Comparison of ENCODE assay signal across 8 cellular contexts in the genomic region with DNA sequence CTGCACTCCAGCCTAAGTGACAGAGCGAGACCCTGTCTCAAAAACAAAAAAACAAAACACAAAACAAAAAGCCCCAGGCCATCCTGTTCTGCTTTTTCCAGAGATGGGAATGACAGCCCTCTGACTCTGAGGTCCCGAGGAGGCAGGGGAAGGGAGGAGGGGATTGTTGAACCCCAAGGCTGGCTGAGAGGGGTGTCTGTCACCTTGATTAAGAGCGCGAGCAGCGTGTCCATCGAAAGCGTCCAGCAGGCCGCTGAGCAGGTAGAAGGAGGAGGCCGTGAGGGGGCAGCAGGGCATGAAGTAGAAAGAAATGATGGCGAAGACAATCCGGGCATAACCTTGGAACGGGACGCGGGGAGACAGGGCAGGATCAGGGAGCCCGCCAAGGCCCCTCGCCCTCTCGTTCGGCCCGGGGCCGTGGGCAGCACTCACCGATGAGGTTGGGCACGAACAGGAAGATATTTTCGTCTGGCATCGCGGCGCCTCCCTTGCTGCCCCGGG. TPM values are rescaled to one million over a fixed set of nuclear protein-coding genes. Genes with fewer than 3 reads are reported as not detected.
DNase-seq lines count a peak whose midpoint lies in the region; ATAC-seq, FAIRE-seq and TF ChIP-seq lines count a peak whose summit lies in the region.

No MANE protein-coding gene starts in this region.

- TF ChIP-seq POLR2A in H54 (IDR thresholded peaks at IDR 0.05; ENCODE audit: low read depth, low read length) = no peak

- peak; percentile 37 for DNase-seq in NCI-H82 (lab: John Stamatoyannopoulos, UW)
- no peak for DNase-seq in NCI-H82 treated with DMSO at 0.1 percent for 48 hours (lab: John Stamatoyannopoulos, UW; ENCODE audit: unreplicated experiment)
- DNase-seq in LNCaP clone FGC (ENCODE audit: low read depth) = no peak
- DNase-seq in MCF 10A (ENCODE audit: unreplicated experiment) = peak; percentile 33
- peak; percentile 72 for DNase-seq in left kidney (ENCODE audit: low read depth, low spot score)
- DNase-seq in H54 (ENCODE audit: insufficient read length, low spot score) = no peak

- peaks cover 0 to 32% (median 29%) of the 10 kb centered on the region in 5 donors for H3K36me3 ChIP-seq in subcutaneous abdominal adipose tissue (ENCODE audit: control insufficient read depth in 5 of 5, insufficient read depth in 5 of 5, low read length in 5 of 5)

- CTCF ChIA-PET in MCF 10A (lab: Yijun Ruan, JAX) = interaction anchor here (0.7 to 0.8 kb wide), 4 partner anchors 55 to 229 kb away, joined by 3 to 4 read pairs (median 3); no protein-coding TSS in a partner anchor

- H3K9me3 ChIP-seq in subcutaneous abdominal adipose tissue (ENCODE audit: control insufficient read depth in 5 of 5, low read length in 5 of 5) = no peaks in the 10 kb centered on the region

- H3K27me3 ChIP-seq in subcutaneous abdominal adipose tissue (ENCODE audit: control insufficient read depth in 5 of 5, insufficient read depth in 4 of 5, low read length in 5 of 5) = peaks cover 0 to 2% (median 0%) of the 10 kb centered on the region in 5 donors

- H3K4me3 Mint-ChIP-seq in MCF 10A (ENCODE audit: unreplicated experiment) = peak overlapping the region; percentile 99

- POLR2A ChIA-PET in MCF 10A (lab: Yijun Ruan, JAX) = interaction anchor here (0.6 to 2.8 kb wide), 10 partner anchors 9 to 944 kb away, joined by 3 to 23 read pairs (median 6); a partner anchor contains a TSS

- no peaks in the 10 kb centered on the region for H3K27me3 Mint-ChIP-seq in MCF 10A (ENCODE audit: insufficient read depth, unreplicated experiment)

- H3K36me3 Mint-ChIP-seq in MCF 10A (ENCODE audit: insufficient read depth, unreplicated experiment) = peaks cover 33% of the 10 kb centered on the region

- peak overlapping the region; percentile 96 for H3K27ac ChIP-seq in subcutaneous abdominal adipose tissue (ENCODE audit: low read depth, low read length)

- H3K4me3 ChIP-seq in LNCaP clone FGC (ENCODE audit: low read depth, low read length) (peak overlapping the region; percentile 89), subcutaneous abdominal adipose tissue (ENCODE audit: low read depth in 1 of 5, low read length in 5 of 5) (peak overlapping the region; percentile 84 to 93 (median 87))

- peak overlapping the region in 4 of 5 donors; percentile 86 to 95 (median 90) for H3K9ac ChIP-seq in subcutaneous abdominal adipose tissue (ENCODE audit: low read length in 5 of 5)

- intact Hi-C loops in MCF 10A (cut with micrococcal nuclease) = loop anchor here (2.0 to 5.0 kb wide), 4 partner anchors 40 to 158 kb away; a partner anchor contains a TSS

- TSS peak; percentile 61 for BruUV-seq in MCF 10A (replicated peaks; lab: Mats Ljungman, UMichigan)

- FAIRE-seq in H54 (lab: Jason Lieb, UNC) = no peak

- H3K27ac Mint-ChIP-seq in MCF 10A (ENCODE audit: low read depth, unreplicated experiment) = peak overlapping the region; percentile 99

- ATAC-seq in GM21825 (IDR thresholded peaks at IDR 0.05; ENCODE audit: unreplicated experiment) = no peak

- peaks cover 14% of the 10 kb centered on the region for H3K4me1 Mint-ChIP-seq in MCF 10A (ENCODE audit: insufficient read depth, unreplicated experiment)

- no peaks in the 10 kb centered on the region for H3K9me3 Mint-ChIP-seq in MCF 10A (ENCODE audit: unreplicated experiment)

- H3K4me1 ChIP-seq in subcutaneous abdominal adipose tissue (ENCODE audit: control insufficient read depth in 5 of 5, insufficient read depth in 5 of 5, low read length in 5 of 5) = peaks cover 5 to 33% (median 24%) of the 10 kb centered on the region in 5 donors

- TF ChIP-seq CTCF in LNCaP clone FGC (IDR thresholded peaks at IDR 0.05; ENCODE audit: control insufficient read depth, extremely low read depth, insufficient read depth) = peak; percentile 30
- TF ChIP-seq CTCF in MCF 10A (IDR thresholded peaks at IDR 0.05; ENCODE audit: unreplicated experiment) = no peak

RNA-seq across cellular contexts. Expression of a gene that starts 0.6 kb away (rescaled TPM):
- 41.3 and 42.7 TPM in 2 replicates for total RNA-seq in MCF 10A (2022)

RNA-seq across cellular contexts. Expression of a gene that starts 36.9 kb away (rescaled TPM):
- total RNA-seq in MCF 10A (2022) = 1.9 and 3.2 TPM in 2 replicates

RNA-seq across cellular contexts. Expression of a gene that starts 37.9 kb away (rescaled TPM):
- total RNA-seq in MCF 10A (2022) = 4.8 and 5.7 TPM in 2 replicates

RNA-seq across cellular contexts. Expression of a gene that starts 42.2 kb away (rescaled TPM):
- 56.5 and 71.9 TPM in 2 replicates for total RNA-seq in MCF 10A (2022)

RNA-seq across cellular contexts. Expression of a gene that starts 46.5 kb away (rescaled TPM):
- 21.3 and 25.0 TPM in 2 replicates for total RNA-seq in MCF 10A (2022)

Comparison
In these comparisons a context has a peak if more than half of its experiments do, and no peak if none do; other contexts are left out.
1. DNase-seq: peak in NCI-H82 (single experiment), MCF 10A (single experiment) and left kidney (single experiment); none in NCI-H82 treated with DMSO at 0.1 percent for 48 hours (single experiment), LNCaP clone FGC (single experiment) and H54 (single experiment).